ENCODE assay signal across 2 cellular contexts in the genomic region with DNA sequence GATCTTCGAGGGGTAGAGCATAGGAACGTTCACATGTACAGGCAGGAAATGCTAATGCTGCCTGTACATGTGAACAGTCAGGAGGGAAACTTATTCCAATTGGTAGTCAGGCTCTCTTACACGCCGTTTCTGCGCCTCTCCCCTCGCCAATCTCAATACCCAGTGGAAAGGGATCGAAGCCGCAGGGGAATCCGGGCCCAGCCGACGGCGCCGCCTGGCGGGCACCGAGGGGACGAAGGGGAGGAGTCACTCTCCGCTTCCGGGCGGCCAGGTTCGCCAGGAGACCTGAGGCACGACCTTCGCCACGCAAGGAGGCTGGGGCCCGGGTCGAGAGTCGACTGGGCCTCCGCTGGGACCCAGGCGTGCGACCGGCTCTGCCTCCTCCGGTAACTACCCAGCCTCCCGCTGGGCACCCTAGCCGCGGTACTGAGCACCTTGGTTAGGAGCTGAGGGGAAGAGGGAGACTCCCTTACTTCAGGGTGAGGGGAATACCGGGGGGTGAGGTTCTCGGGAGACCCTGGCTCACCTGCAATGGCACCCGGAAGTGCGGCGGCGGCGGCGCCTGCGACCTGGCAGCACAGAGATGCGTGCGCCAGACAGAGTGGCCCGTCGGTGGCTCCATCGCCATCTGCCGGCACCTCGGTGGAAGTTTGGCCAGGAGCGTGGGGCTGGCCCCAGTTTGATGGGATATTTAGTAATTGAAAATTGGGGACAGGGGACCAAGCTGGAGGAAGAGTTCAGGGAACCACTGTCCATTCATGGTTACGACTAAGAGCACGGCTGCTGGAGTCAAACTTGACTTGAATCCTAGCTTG.
A peak's percentile ranks its signal among the peaks of the same experiment; 100 is the strongest.
TF ChIP-seq lines count a peak whose summit lies in the region.

A gene (minus strand): TSS at position 557 of the 815 bp plus-strand sequence. CDS start 1,026 bp downstream, outside the sequence.

TF ChIP-seq in Ishikawa, 13 proteins besides CTCF, POLR2A, EP300 and RAD21 (continued from another document):
- TF ChIP-seq FOXM1 (IDR thresholded peaks at IDR 0.05; ENCODE audit: borderline replicate concordance, low read depth) (no peak), TEAD4 (IDR thresholded peaks at IDR 0.05) (peak; percentile 13; the same call in 1 of the 2 replicates), NFIC (IDR thresholded peaks at IDR 0.05) (no peak), TCF12 (IDR thresholded peaks at IDR 0.05; ENCODE audit: low read depth) (peak; percentile 40; the same call in 1 of the 2 replicates), EGR1 (IDR thresholded peaks at IDR 0.05) (no peak), ZBTB7A (IDR thresholded peaks at IDR 0.05; ENCODE audit: low read depth) (peak; percentile 95), YY1 (IDR thresholded peaks at IDR 0.05; ENCODE audit: low read depth) (peak; percentile 87), CREB1 (IDR thresholded peaks at IDR 0.05; ENCODE audit: low read depth) (no peak)
- TF ChIP-seq, protein P1, sequence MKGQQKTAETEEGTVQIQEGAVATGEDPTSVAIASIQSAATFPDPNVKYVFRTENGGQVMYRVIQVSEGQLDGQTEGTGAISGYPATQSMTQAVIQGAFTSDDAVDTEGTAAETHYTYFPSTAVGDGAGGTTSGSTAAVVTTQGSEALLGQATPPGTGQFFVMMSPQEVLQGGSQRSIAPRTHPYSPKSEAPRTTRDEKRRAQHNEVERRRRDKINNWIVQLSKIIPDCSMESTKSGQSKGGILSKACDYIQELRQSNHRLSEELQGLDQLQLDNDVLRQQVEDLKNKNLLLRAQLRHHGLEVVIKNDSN (IDR thresholded peaks at IDR 0.05), result no peak

TF ChIP-seq in PFSK-1, 5 proteins besides CTCF, POLR2A, EP300 and RAD21 (continued from another document):
- TF ChIP-seq TAF1 (IDR thresholded peaks at IDR 0.05; ENCODE audit: borderline replicate concordance, insufficient read depth, low read length) (no peak), POLR2AphosphoS5 (IDR thresholded peaks at IDR 0.05; ENCODE audit: low read depth, low read length) (peak; percentile 75)
TF ChIP-seq in PFSK-1: peak in this region for 3.
